In genomic region chr7:76993831-76994230, GRCh38 we compare ENCODE assay signal across 15 cellular contexts. TPM values are rescaled to one million over a fixed set of nuclear protein-coding genes. Genes with fewer than 3 reads are reported as not detected.
DNase-seq lines count a peak whose midpoint lies in the region; ATAC-seq and TF ChIP-seq lines count a peak whose summit lies in the region.
"Not testable (repeated sequence)": the region's sequence is repeated elsewhere in the genome, so short reads cannot be mapped to it uniquely, and the experiment has no call there.
"Had no signal": no experiment of that assay in that cellular context is flagged by ENCODE, and none has a peak within 500 bp of the region (broad histone marks: within the 10 kb centered on the region; RNA-seq: fewer than 3 reads in every experiment).

No MANE protein-coding gene starts in this region.

- not testable (repeated sequence) for H3K4me1 ChIP-seq in Panc1 (ENCODE audit: control insufficient read depth, insufficient read depth, low read length)

- H3K27ac Mint-ChIP-seq in central memory CD8-positive, alpha-beta T cell (ENCODE audit: low read depth), result peak overlapping the region; percentile 55

- H3K27me3 ChIP-seq in Panc1 (ENCODE audit: control insufficient read depth, insufficient read depth, low read length), result not testable (repeated sequence)

- CTCF ChIA-PET in Panc1 (lab: Charles Lee), result not testable (repeated sequence)

- not testable (repeated sequence) for DNase-seq in Panc1 (ENCODE audit: low read depth, low spot score); central memory CD8-positive, alpha-beta T cell (ENCODE audit: low spot score in 2 of 2)
- DNase-seq in activated CD8-positive, alpha-beta memory T cell treated with anti-CD3 and anti-CD28 coated beads for 24 hours, result peak; percentile 53
- peak; percentile 68 for DNase-seq in cardiac septum (ENCODE audit: low spot score)
- DNase-seq in mesenteric fat pad (ENCODE audit: low spot score), result peak; percentile 81
- peak; percentile 72 for DNase-seq in posterior vena cava (ENCODE audit: low spot score)

- H3K9me3 Mint-ChIP-seq in central memory CD8-positive, alpha-beta T cell, result not testable (repeated sequence)

- not testable (repeated sequence) for H3K4me3 ChIP-seq in Panc1 (ENCODE audit: low read depth in 2 of 2, low read length in 2 of 2)

- TF ChIP-seq CTCF in Panc1 (IDR thresholded peaks at IDR 0.05), result not testable (repeated sequence)

- not testable (repeated sequence) for H3K27ac ChIP-seq in Panc1 (ENCODE audit: low read length)

- H3K27me3 Mint-ChIP-seq in central memory CD8-positive, alpha-beta T cell, result not testable (repeated sequence)

- BruUV-seq in Panc1 (replicated peaks; lab: Mats Ljungman, UMichigan), result not testable (repeated sequence)

- intact Hi-C loops in Panc1 (cut with micrococcal nuclease; ENCODE audit: unreplicated experiment); posterior vena cava (cut with DNase I): not testable (repeated sequence)
- intact Hi-C loops in cardiac septum (cut with DNase I), result loop anchor here (10.0 kb wide), 1 partner anchor 489 kb away; no protein-coding TSS in a partner anchor

- POLR2A ChIA-PET in Panc1 (lab: Charles Lee), result not testable (repeated sequence)

- H3K36me3 ChIP-seq in Panc1 (ENCODE audit: control insufficient read depth, insufficient read depth, low read length), result not testable (repeated sequence)

- in situ Hi-C loops in Panc1 (cut with HindIII; ENCODE audit: low pct_unique_long_range_greater_than_20kb, low sequenced_read_pairs), result not testable (repeated sequence)

- H3K4me3 Mint-ChIP-seq in central memory CD8-positive, alpha-beta T cell, result not testable (repeated sequence)

- H3K4me1 Mint-ChIP-seq in central memory CD8-positive, alpha-beta T cell, result not testable (repeated sequence)

- ATAC-seq in Panc1, result peak; percentile 23; the same call in 1 of the 2 replicates
- ATAC-seq in central memory CD8-positive, alpha-beta T cell (replicated peaks; ENCODE audit: extremely low read depth, poor library complexity, severe bottlenecking), result not testable (repeated sequence)

- not testable (repeated sequence) for H3K36me3 Mint-ChIP-seq in central memory CD8-positive, alpha-beta T cell (ENCODE audit: insufficient read depth)

- not testable (repeated sequence) for H3K9me3 ChIP-seq in Panc1 (ENCODE audit: control insufficient read depth, insufficient read depth, low read depth, low read length)

RNA-seq across cellular contexts. Expression of gene SPDYE17, which starts 38.3 kb away (rescaled TPM):
- total RNA-seq in Panc1 (2021; ENCODE audit: unreplicated experiment) (not detected), cardiac septum (not detected), mesenteric fat pad (not detected), posterior vena cava (not detected)
- polyA plus RNA-seq in Panc1 (2012; ENCODE audit: insufficient read length), result not detected
- total RNA-seq: A172; A673; Calu3; CD4-positive, alpha-beta memory T cell; Daoy; G401; GM23338; H4 had no signal
- polyA plus RNA-seq: BJ; CD4-positive, alpha-beta memory T cell; GM23338 had no signal
